17 cellular contexts compared by ENCODE assay signal in genomic region chr3:37544105-37544504, GRCh38.
DNase-seq lines count a peak whose midpoint lies in the region; ATAC-seq, FAIRE-seq and TF ChIP-seq lines count a peak whose summit lies in the region.
"Had no signal": no experiment of that assay in that cellular context is flagged by ENCODE, and none has a peak within 500 bp of the region (broad histone marks: within the 10 kb centered on the region; RNA-seq: fewer than 3 reads in every experiment).

No MANE protein-coding gene starts in this region.

- TF ChIP-seq POLR2A in HepG2 (IDR thresholded peaks at IDR 0.05; ENCODE audit: insufficient read depth in 1 of 2, low read depth in 2 of 2, low read length in 2 of 2): no peak
- no peak for TF ChIP-seq POLR2A in right lobe of liver (IDR thresholded peaks at IDR 0.05)

- intact Hi-C loops in HepG2 (cut with micrococcal nuclease; ENCODE audit: unreplicated experiment) (no loop called here), right lobe of liver (cut with DNase I) (no loop called here), mucosa of descending colon (cut with DNase I, micrococcal nuclease) (no loop called here)

- in situ Hi-C loops in HepG2 (cut with HindIII; ENCODE audit: extremely low pct_ligation_motif_present, low pct_unique_long_range_greater_than_20kb): no loop called here

- H3K27me3 ChIP-seq in HepG2 (ENCODE audit: control insufficient read depth in 1 of 2, insufficient read depth in 2 of 2, low read length in 2 of 2) (peaks cover 0 to 7% of the 10 kb centered on the region in 2 experiments; a peak in 2 of 5 replicates), right lobe of liver (no peaks in the 10 kb centered on the region), skeletal muscle tissue (ENCODE audit: control insufficient read depth in 3 of 3, insufficient read depth in 3 of 3, low read length in 3 of 3) (no peaks in the 10 kb centered on the region)
- H3K27me3 ChIP-seq: BE2C had no signal

- DNase-seq in HepG2 (ENCODE audit: low spot score) (no peak), right lobe of liver (no peak), mucosa of descending colon (no peak), medulla oblongata (ENCODE audit: extremely low spot score) (no peak)
- DNase-seq: CD4-positive, alpha-beta memory T cell; DMS79 had no signal

- POLR2A ChIA-PET in HepG2 (lab: Yijun Ruan, JAX): no interaction called here

- H3K79me2 ChIP-seq in HepG2 (ENCODE audit: insufficient read depth, low read length): no peaks in the 10 kb centered on the region

- 38% methylated on average over 2 of the region's 2 CpGs for WGBS in HepG2 (ENCODE audit: low lambda C conversion rate)
- 90% methylated on average over 2 of the region's 2 CpGs for WGBS in right lobe of liver (ENCODE audit: insufficient coverage, low coverage, low lambda C conversion rate, missing lambda C conversion rate)

- no peak overlapping the region for H3K4me2 ChIP-seq in HepG2 (ENCODE audit: low read depth, low read length)

- H4K20me1 ChIP-seq in HepG2 (ENCODE audit: insufficient read depth, low read length): no peaks in the 10 kb centered on the region

- TF ChIP-seq CTCF in HepG2 (CRISPR knock-in tag; IDR thresholded peaks at IDR 0.05) (no peak), right lobe of liver (IDR thresholded peaks at IDR 0.05) (no peak), VCaP (conservative IDR thresholded peaks at IDR 0.05) (no peak), mucosa of descending colon (IDR thresholded peaks at IDR 0.05) (no peak)

- H3K9ac ChIP-seq in HepG2 (ENCODE audit: insufficient read depth, low read depth, low read length) (no peak overlapping the region), skeletal muscle tissue (ENCODE audit: low read depth in 1 of 3, low read length in 3 of 3) (no peak overlapping the region)

- H3K4me3 ChIP-seq in HepG2 (replicated peaks in 1 of 3; ENCODE audit: insufficient read depth in 1 of 3, low read depth in 2 of 3, low read length in 3 of 3) (no peak overlapping the region), right lobe of liver (no peak overlapping the region), skeletal muscle tissue (ENCODE audit: low read length in 3 of 3) (no peak overlapping the region), mucosa of descending colon (no peak overlapping the region)

- H2AFZ ChIP-seq in HepG2 (ENCODE audit: low read length): no peak overlapping the region

- H3K9me3 ChIP-seq in HepG2 (ENCODE audit: low read length) (no peaks in the 10 kb centered on the region), right lobe of liver (no peaks in the 10 kb centered on the region), skeletal muscle tissue (ENCODE audit: control insufficient read depth in 3 of 3, low read length in 3 of 3) (no peaks in the 10 kb centered on the region), mucosa of descending colon (no peaks in the 10 kb centered on the region)
- H3K9me3 ChIP-seq: BE2C had no signal

- no peak for ATAC-seq in HepG2
- no peak for ATAC-seq in right lobe of liver
- no peak for ATAC-seq in GM21360 (IDR thresholded peaks at IDR 0.05; ENCODE audit: unreplicated experiment)
- ATAC-seq in mucosa of descending colon: no peak
- ATAC-seq: HCT116 had no signal

- TF ChIP-seq EP300 in HepG2 (IDR thresholded peaks at IDR 0.05; ENCODE audit: low read depth in 2 of 2, low read length in 2 of 2) (no peak), HepG2 (CRISPR knock-in tag; IDR thresholded peaks at IDR 0.05; ENCODE audit: borderline replicate concordance) (no peak)

- CTCF ChIA-PET in HepG2 (lab: Yijun Ruan, JAX; ENCODE audit: low intra/inter-chr PET ratio, low total read pairs): no interaction called here

- H3K36me3 ChIP-seq in HepG2 (replicated peaks in 1 of 2; ENCODE audit: control insufficient read depth in 1 of 2, insufficient read depth in 2 of 2, low read length in 2 of 2): no peaks in the 10 kb centered on the region
- no peaks in the 10 kb centered on the region for H3K36me3 ChIP-seq in right lobe of liver
- H3K36me3 ChIP-seq in skeletal muscle tissue (ENCODE audit: control insufficient read depth in 3 of 3, insufficient read depth in 3 of 3, low read length in 3 of 3): peaks cover 0 to 3% (median 0%) of the 10 kb centered on the region in 3 donors
- H3K36me3 ChIP-seq in mucosa of descending colon (ENCODE audit: low read depth): no peaks in the 10 kb centered on the region
- H3K36me3 ChIP-seq: BE2C had no signal

- no TSS peak for BruUV-seq in HepG2 (replicated peaks; lab: Mats Ljungman, UMichigan)

- no peak overlapping the region for H3K27ac ChIP-seq in HepG2 (ENCODE audit: extremely low read length, insufficient read depth, low read length)
- H3K27ac ChIP-seq in right lobe of liver: peak overlapping the region in 1 of 3 donors; percentile 34
- H3K27ac ChIP-seq in VCaP: peak overlapping the region; percentile 65; the same call in 1 of the 2 replicates
- H3K27ac ChIP-seq in skeletal muscle tissue (ENCODE audit: low read depth, low read length): peak overlapping the region; percentile 13
- H3K27ac ChIP-seq: C4-2B, HL-60 had no signal

- no peak for TF ChIP-seq RAD21 in HepG2 (CRISPR knock-in tag; IDR thresholded peaks at IDR 0.05)

- FAIRE-seq in HepG2 (lab: Jason Lieb, UNC): no peak
- FAIRE-seq: A204.1, GM12891, GM19239, H54 had no signal

- H3K4me1 ChIP-seq in HepG2 (ENCODE audit: insufficient read depth, low read length) (no peaks in the 10 kb centered on the region), right lobe of liver (no peaks in the 10 kb centered on the region), skeletal muscle tissue (ENCODE audit: control insufficient read depth in 3 of 3, insufficient read depth in 3 of 3, low read length in 3 of 3) (peaks cover 26 to 58% (median 42%) of the 10 kb centered on the region in 3 donors), mucosa of descending colon (ENCODE audit: low read depth) (peaks cover 3% of the 10 kb centered on the region)

TF ChIP-seq in HepG2, 621 proteins besides CTCF, POLR2A, EP300 and RAD21:
- TF ChIP-seq CEBPB (IDR thresholded peaks at IDR 0.05; ENCODE audit: borderline replicate concordance, low read depth, low read length) (peak; percentile 66), ZXDC (CRISPR knock-in tag; IDR thresholded peaks at IDR 0.05) (no peak)
